Comparison of ENCODE assay signal across 1 cellular context in the genomic region with DNA sequence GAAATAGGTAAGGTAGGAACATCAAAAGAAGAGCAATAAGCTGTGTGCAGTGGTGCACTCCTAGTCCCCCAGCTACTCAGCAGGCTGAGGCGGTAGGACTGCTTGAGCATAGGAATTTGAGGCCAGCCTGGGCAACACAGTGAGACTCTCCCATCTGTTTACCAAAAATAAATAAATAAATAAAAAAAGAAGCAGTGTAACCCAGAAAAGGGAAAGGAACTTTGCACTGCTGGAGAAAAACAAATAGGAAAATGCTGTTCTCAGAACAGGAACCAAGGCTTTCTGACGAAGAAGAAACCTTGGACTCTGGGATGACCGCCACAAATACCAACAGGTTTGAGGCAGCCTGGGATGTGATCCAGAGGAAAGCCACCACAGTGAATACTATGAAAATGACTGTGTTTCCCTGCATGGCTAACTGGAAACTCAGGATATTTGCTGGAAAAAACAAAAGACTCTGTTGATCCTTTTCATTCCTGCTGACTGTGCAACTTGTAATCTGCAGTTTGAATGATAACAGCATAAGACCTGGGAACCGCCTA.
TF ChIP-seq lines count a peak whose summit lies in the region.

No MANE protein-coding gene starts in this region.

TF ChIP-seq in HepG2, 621 proteins besides CTCF, POLR2A, EP300 and RAD21 (continued from another document and continues in another):
- TF ChIP-seq, protein P1, sequence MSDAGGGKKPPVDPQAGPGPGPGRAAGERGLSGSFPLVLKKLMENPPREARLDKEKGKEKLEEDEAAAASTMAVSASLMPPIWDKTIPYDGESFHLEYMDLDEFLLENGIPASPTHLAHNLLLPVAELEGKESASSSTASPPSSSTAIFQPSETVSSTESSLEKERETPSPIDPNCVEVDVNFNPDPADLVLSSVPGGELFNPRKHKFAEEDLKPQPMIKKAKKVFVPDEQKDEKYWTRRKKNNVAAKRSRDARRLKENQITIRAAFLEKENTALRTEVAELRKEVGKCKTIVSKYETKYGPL (CRISPR knock-in tag; IDR thresholded peaks at IDR 0.05) = no peak
- TF ChIP-seq ONECUT2 (CRISPR knock-in tag; IDR thresholded peaks at IDR 0.05) (no peak), TSC22D2 (CRISPR knock-in tag; IDR thresholded peaks at IDR 0.05; ENCODE audit: borderline replicate concordance) (no peak), ZNF746 (CRISPR knock-in tag; IDR thresholded peaks at IDR 0.05) (no peak), NR2F1 (CRISPR knock-in tag; IDR thresholded peaks at IDR 0.05) (no peak), HMGA1 (CRISPR knock-in tag; conservative IDR thresholded peaks at IDR 0.05) (no peak), TBX3 (IDR thresholded peaks at IDR 0.05; ENCODE audit: borderline replicate concordance) (no peak), MTF2 (CRISPR knock-in tag; IDR thresholded peaks at IDR 0.05; ENCODE audit: borderline replicate concordance) (no peak), NCOA5 (CRISPR knock-in tag; IDR thresholded peaks at IDR 0.05) (no peak), RBFOX2 (IDR thresholded peaks at IDR 0.05; ENCODE audit: low read depth, low read length) (no peak), IRF2 (CRISPR knock-in tag; IDR thresholded peaks at IDR 0.05) (peak; percentile 65), SRY (CRISPR knock-in tag; IDR thresholded peaks at IDR 0.05) (no peak), KLF9 (CRISPR knock-in tag; IDR thresholded peaks at IDR 0.05; ENCODE audit: low read depth) (no peak), ZNF3 (CRISPR knock-in tag; IDR thresholded peaks at IDR 0.05) (no peak; the same call in 1 of the 2 replicates), THYN1 (CRISPR knock-in tag; IDR thresholded peaks at IDR 0.05; ENCODE audit: borderline replicate concordance, low read depth) (no peak), ZNF33A (CRISPR knock-in tag; IDR thresholded peaks at IDR 0.05; ENCODE audit: borderline replicate concordance) (no peak), ZNF782 (CRISPR knock-in tag; IDR thresholded peaks at IDR 0.05; ENCODE audit: borderline replicate concordance) (no peak), MEIS1 (CRISPR knock-in tag; IDR thresholded peaks at IDR 0.05; ENCODE audit: borderline replicate concordance) (no peak)
- TF ChIP-seq, protein P2, sequence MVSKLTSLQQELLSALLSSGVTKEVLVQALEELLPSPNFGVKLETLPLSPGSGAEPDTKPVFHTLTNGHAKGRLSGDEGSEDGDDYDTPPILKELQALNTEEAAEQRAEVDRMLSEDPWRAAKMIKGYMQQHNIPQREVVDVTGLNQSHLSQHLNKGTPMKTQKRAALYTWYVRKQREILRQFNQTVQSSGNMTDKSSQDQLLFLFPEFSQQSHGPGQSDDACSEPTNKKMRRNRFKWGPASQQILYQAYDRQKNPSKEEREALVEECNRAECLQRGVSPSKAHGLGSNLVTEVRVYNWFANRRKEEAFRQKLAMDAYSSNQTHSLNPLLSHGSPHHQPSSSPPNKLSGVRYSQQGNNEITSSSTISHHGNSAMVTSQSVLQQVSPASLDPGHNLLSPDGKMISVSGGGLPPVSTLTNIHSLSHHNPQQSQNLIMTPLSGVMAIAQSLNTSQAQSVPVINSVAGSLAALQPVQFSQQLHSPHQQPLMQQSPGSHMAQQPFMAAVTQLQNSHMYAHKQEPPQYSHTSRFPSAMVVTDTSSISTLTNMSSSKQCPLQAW (CRISPR knock-in tag; IDR thresholded peaks at IDR 0.05) = 0 out of 2 replicates have a peak, but pooled peaks have one; percentile 30
- TF ChIP-seq, protein P3, sequence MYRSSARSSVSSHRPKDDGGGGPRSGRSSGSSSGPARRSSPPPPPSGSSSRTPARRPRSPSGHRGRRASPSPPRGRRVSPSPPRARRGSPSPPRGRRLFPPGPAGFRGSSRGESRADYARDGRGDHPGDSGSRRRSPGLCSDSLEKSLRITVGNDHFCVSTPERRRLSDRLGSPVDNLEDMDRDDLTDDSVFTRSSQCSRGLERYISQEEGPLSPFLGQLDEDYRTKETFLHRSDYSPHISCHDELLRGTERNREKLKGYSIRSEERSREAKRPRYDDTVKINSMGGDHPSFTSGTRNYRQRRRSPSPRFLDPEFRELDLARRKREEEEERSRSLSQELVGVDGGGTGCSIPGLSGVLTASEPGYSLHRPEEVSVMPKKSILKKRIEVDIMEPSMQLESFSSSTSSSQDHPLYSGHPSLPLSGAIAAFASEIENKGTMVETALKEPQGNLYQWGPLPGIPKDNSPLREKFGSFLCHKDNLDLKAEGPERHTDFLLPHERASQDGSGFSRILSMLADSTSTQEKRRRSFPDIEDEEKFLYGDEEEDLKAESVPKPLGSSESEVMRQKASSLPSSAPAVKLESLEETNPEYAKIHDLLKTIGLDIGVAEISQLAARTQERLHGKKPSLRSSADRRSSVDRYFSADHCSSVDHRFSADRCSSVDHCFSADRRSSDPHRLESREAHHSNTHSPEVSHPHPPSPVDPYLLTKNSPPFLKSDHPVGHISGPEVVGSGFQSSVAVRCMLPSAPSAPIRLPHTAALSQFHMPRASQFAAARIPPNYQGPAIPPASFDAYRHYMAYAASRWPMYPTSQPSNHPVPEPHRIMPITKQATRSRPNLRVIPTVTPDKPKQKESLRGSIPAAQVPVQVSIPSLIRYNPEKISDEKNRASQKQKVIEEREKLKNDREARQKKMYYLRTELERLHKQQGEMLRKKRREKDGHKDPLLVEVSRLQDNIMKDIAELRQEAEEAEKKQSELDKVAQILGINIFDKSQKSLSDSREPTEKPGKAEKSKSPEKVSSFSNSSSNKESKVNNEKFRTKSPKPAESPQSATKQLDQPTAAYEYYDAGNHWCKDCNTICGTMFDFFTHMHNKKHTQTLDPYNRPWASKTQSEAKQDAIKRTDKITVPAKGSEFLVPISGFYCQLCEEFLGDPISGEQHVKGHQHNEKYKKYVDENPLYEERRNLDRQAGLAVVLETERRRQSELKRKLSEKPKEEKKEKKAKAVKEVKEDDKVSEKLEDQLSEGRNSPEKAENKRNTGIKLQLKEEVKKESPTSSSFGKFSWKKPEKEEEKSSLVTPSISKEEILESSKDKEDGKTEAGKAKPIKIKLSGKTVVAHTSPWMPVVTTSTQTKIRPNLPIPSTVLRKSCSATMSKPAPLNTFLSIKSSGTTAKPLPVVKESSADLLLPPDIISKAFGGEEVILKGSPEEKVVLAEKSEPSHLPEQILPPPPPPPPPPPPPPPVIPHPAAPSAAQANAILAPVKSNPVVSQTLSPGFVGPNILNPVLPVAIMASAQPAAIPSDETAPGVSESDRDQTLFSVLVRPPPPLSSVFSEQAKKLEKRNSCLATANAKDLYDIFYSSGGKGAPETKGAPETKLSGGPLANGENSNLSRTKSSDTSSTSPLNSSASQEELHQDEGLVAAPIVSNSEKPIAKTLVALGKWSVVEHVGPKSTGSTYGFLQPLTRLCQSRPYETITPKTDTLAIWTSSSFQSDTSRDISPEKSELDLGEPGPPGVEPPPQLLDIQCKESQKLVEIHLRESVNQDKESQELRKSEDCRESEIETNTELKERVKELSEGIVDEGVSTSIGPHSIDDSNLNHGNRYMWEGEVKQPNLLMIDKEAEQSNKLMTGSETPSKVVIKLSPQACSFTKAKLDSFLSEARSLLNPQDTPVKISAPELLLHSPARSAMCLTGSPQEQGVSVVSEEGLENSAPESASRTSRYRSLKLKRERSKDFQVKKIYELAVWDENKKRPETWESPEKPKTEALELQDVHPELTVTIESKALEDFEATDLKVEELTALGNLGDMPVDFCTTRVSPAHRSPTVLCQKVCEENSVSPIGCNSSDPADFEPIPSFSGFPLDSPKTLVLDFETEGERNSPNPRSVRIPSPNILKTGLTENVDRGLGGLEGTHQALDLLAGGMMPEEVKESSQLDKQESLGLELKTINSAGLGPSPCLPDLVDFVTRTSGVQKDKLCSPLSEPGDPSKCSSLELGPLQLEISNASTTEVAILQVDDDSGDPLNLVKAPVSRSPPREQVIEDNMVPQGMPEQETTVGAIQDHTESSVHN (CRISPR knock-in tag; IDR thresholded peaks at IDR 0.05) = no peak
- TF ChIP-seq, protein P4, sequence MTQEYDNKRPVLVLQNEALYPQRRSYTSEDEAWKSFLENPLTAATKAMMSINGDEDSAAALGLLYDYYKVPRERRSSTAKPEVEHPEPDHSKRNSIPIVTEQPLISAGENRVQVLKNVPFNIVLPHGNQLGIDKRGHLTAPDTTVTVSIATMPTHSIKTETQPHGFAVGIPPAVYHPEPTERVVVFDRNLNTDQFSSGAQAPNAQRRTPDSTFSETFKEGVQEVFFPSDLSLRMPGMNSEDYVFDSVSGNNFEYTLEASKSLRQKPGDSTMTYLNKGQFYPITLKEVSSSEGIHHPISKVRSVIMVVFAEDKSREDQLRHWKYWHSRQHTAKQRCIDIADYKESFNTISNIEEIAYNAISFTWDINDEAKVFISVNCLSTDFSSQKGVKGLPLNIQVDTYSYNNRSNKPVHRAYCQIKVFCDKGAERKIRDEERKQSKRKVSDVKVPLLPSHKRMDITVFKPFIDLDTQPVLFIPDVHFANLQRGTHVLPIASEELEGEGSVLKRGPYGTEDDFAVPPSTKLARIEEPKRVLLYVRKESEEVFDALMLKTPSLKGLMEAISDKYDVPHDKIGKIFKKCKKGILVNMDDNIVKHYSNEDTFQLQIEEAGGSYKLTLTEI (CRISPR knock-in tag; conservative IDR thresholded peaks at IDR 0.05) = no peak
- TF ChIP-seq, protein P5, sequence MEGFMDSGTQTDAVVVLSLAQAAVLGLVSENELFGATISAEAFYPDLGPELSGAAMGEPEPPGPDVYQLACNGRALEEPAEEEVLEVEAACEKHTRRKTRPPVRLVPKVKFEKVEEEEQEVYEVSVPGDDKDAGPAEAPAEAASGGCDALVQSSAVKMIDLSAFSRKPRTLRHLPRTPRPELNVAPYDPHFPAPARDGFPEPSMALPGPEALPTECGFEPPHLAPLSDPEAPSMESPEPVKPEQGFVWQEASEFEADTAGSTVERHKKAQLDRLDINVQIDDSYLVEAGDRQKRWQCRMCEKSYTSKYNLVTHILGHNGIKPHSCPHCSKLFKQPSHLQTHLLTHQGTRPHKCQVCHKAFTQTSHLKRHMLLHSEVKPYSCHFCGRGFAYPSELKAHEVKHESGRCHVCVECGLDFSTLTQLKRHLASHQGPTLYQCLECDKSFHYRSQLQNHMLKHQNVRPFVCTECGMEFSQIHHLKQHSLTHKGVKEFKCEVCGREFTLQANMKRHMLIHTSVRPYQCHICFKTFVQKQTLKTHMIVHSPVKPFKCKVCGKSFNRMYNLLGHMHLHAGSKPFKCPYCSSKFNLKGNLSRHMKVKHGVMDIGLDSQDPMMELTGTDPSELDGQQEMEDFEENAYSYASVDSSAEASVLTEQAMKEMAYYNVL (CRISPR knock-in tag; IDR thresholded peaks at IDR 0.05; ENCODE audit: borderline replicate concordance) = no peak
- TF ChIP-seq, protein P6, sequence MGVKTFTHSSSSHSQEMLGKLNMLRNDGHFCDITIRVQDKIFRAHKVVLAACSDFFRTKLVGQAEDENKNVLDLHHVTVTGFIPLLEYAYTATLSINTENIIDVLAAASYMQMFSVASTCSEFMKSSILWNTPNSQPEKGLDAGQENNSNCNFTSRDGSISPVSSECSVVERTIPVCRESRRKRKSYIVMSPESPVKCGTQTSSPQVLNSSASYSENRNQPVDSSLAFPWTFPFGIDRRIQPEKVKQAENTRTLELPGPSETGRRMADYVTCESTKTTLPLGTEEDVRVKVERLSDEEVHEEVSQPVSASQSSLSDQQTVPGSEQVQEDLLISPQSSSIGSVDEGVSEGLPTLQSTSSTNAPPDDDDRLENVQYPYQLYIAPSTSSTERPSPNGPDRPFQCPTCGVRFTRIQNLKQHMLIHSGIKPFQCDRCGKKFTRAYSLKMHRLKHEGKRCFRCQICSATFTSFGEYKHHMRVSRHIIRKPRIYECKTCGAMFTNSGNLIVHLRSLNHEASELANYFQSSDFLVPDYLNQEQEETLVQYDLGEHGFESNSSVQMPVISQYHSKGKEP (CRISPR knock-in tag; IDR thresholded peaks at IDR 0.05) = no peak
- TF ChIP-seq, protein P7, sequence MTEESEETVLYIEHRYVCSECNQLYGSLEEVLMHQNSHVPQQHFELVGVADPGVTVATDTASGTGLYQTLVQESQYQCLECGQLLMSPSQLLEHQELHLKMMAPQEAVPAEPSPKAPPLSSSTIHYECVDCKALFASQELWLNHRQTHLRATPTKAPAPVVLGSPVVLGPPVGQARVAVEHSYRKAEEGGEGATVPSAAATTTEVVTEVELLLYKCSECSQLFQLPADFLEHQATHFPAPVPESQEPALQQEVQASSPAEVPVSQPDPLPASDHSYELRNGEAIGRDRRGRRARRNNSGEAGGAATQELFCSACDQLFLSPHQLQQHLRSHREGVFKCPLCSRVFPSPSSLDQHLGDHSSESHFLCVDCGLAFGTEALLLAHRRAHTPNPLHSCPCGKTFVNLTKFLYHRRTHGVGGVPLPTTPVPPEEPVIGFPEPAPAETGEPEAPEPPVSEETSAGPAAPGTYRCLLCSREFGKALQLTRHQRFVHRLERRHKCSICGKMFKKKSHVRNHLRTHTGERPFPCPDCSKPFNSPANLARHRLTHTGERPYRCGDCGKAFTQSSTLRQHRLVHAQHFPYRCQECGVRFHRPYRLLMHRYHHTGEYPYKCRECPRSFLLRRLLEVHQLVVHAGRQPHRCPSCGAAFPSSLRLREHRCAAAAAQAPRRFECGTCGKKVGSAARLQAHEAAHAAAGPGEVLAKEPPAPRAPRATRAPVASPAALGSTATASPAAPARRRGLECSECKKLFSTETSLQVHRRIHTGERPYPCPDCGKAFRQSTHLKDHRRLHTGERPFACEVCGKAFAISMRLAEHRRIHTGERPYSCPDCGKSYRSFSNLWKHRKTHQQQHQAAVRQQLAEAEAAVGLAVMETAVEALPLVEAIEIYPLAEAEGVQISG (CRISPR knock-in tag; IDR thresholded peaks at IDR 0.05) = no peak
- TF ChIP-seq, protein P8, sequence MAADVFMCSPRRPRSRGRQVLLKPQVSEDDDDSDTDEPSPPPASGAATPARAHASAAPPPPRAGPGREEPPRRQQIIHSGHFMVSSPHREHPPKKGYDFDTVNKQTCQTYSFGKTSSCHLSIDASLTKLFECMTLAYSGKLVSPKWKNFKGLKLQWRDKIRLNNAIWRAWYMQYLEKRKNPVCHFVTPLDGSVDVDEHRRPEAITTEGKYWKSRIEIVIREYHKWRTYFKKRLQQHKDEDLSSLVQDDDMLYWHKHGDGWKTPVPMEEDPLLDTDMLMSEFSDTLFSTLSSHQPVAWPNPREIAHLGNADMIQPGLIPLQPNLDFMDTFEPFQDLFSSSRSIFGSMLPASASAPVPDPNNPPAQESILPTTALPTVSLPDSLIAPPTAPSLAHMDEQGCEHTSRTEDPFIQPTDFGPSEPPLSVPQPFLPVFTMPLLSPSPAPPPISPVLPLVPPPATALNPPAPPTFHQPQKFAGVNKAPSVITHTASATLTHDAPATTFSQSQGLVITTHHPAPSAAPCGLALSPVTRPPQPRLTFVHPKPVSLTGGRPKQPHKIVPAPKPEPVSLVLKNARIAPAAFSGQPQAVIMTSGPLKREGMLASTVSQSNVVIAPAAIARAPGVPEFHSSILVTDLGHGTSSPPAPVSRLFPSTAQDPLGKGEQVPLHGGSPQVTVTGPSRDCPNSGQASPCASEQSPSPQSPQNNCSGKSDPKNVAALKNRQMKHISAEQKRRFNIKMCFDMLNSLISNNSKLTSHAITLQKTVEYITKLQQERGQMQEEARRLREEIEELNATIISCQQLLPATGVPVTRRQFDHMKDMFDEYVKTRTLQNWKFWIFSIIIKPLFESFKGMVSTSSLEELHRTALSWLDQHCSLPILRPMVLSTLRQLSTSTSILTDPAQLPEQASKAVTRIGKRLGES (CRISPR knock-in tag; IDR thresholded peaks at IDR 0.05; ENCODE audit: borderline replicate concordance) = no peak
